Comparison of ENCODE assay signal across 8 cellular contexts in genomic region chr1:223123238-223123976, GRCh38. TPM values are rescaled to one million over a fixed set of nuclear protein-coding genes. Genes with fewer than 3 reads are reported as not detected.
DNase-seq lines count a peak whose midpoint lies in the region; ATAC-seq and TF ChIP-seq lines count a peak whose summit lies in the region.

No MANE protein-coding gene starts in this region.

- no peaks in the 10 kb centered on the region for H3K9me3 Mint-ChIP-seq in chondrocyte (ENCODE audit: low read depth)

- no peak overlapping the region; the same call in 1 of the 2 replicates for H3K4me3 ChIP-seq in AG09309 (ENCODE audit: control insufficient read depth, low read depth, low read length)
- H3K4me3 ChIP-seq in lower lobe of right lung: peak overlapping the region; percentile 27

- H3K27me3 Mint-ChIP-seq in chondrocyte (ENCODE audit: low read depth): no peaks in the 10 kb centered on the region

- ATAC-seq in GM18870 (IDR thresholded peaks at IDR 0.05; ENCODE audit: unreplicated experiment) (peak; percentile 89), HG03103 (IDR thresholded peaks at IDR 0.05; ENCODE audit: low read depth, unreplicated experiment) (peak; percentile 94), lower lobe of right lung (peak; percentile 91 to 92)

- no peak overlapping the region for H3K27ac ChIP-seq in lower lobe of right lung

- TF ChIP-seq CTCF in AG09309 (IDR thresholded peaks at IDR 0.05; ENCODE audit: control insufficient read depth, insufficient read depth, low read depth, low read length, missing control alignments) (peak; percentile 96), chondrocyte (IDR thresholded peaks at IDR 0.05) (peak; percentile 96), lower lobe of right lung (IDR thresholded peaks at IDR 0.05) (peak; percentile 91)

- H3K4me1 Mint-ChIP-seq in chondrocyte (ENCODE audit: low read depth): peaks cover 30% of the 10 kb centered on the region

- peak overlapping the region; percentile 51 for H3K4me3 Mint-ChIP-seq in chondrocyte (ENCODE audit: unreplicated experiment)

- no peaks in the 10 kb centered on the region for H3K27me3 ChIP-seq in lower lobe of right lung (ENCODE audit: low read depth)

- DNase-seq in AG09309 (ENCODE audit: low read depth): no peak
- DNase-seq in NCI-H226: peak; percentile 9
- DNase-seq in activated CD4-positive, alpha-beta T cell treated with anti-CD3 and anti-CD28 coated beads for 1 hour: peak; percentile 52
- no peak for DNase-seq in chondrocyte (ENCODE audit: low spot score)
- peak; percentile 75 for DNase-seq in lower lobe of right lung
- DNase-seq in stimulated activated CD8-positive, alpha-beta memory T cell treated with anti-CD3 and anti-CD28 coated beads, Interleukin-15, amount 100 ng/mL, for 1 hour (ENCODE audit: low read depth): peak; percentile 48

- intact Hi-C loops in lower lobe of right lung (cut with DNase I): no loop called here

- no peaks in the 10 kb centered on the region for H3K36me3 Mint-ChIP-seq in chondrocyte (ENCODE audit: low read depth)

- no peaks in the 10 kb centered on the region for H3K36me3 ChIP-seq in lower lobe of right lung

- H3K27ac Mint-ChIP-seq in chondrocyte (ENCODE audit: unreplicated experiment): peak overlapping the region; percentile 70

- no peaks in the 10 kb centered on the region for H3K9me3 ChIP-seq in lower lobe of right lung

- peaks cover 9% of the 10 kb centered on the region for H3K4me1 ChIP-seq in lower lobe of right lung

RNA-seq across cellular contexts. Expression of gene TLR5, which starts 19.6 kb away (rescaled TPM):
- total RNA-seq in chondrocyte: 0.17 to 0.36 TPM (median 0.22 TPM) in 3 replicates
- 26.6 TPM for total RNA-seq in lower lobe of right lung

Comparison
In these comparisons a context has a peak if more than half of its experiments do, and no peak if none do; other contexts are left out.
1. DNase-seq: peak in NCI-H226 (single experiment), activated CD4-positive, alpha-beta T cell treated with anti-CD3 and anti-CD28 coated beads for 1 hour (single experiment), lower lobe of right lung (single experiment) and stimulated activated CD8-positive, alpha-beta memory T cell treated with anti-CD3 and anti-CD28 coated beads, Interleukin-15, amount 100 ng/mL, for 1 hour (single experiment); none in AG09309 (single experiment) and chondrocyte (single experiment).
2. RNA of gene TLR5, which starts 19.6 kb away (total RNA-seq): 26.6 TPM in lower lobe of right lung (single experiment); 0.17 to 0.36 TPM in chondrocyte; every median in the first group is over 10 times any median in the second.
3. Peak in every context shown above with its lines, with median percentiles within 50 percentile points of each other: CTCF ChIP-seq and ATAC-seq.